Comparison of ENCODE assay signal across 18 cellular contexts in the genomic region with DNA sequence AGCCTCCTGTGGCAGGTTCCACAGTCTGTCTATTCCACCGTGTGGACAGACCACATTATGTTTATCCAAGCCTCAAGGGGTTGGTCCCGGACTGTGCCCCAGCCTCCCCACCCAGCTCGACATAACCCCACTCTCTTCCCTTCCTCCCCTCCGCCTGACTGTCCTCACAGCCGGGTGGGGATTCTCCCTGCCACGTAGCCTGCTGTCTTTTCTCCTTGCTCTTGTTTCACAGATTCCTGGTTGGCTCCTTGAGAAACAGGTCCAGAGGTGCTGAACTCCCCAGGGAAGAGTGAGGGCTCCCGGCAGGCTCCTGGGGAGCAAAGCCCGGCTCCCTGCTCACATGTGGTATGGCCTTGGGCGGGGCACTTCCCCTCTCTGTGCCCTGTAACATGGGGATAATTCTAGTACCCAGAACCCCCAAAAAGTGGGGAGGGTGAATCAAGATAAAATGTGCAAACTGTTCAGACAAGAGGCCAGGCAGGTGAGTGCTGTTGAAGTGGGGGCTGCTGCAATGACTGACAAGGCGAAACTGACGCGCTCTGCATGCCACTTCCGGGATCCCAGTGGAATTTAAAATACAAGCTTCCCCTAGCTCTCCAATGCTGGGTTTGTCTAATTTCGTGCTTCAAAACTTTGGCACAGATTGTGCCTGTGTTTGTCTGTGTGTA.
DNase-seq lines count a peak whose midpoint lies in the region; ATAC-seq lines count a peak whose summit lies in the region.
"Had no signal": no experiment of that assay in that cellular context is flagged by ENCODE, and none has a peak within 500 bp of the region (broad histone marks: within the 10 kb centered on the region; RNA-seq: fewer than 3 reads in every experiment).

No MANE protein-coding gene starts in this region.

- H3K4me1 Mint-ChIP-seq in activated CD4-positive, alpha-beta T cell treated with anti-CD3 and anti-CD28 coated beads, Interleukin-2, amount 10 ng/mL, durations not matched to agents 24 days and 14 days = peaks cover 23% of the 10 kb centered on the region
- peaks cover 26% of the 10 kb centered on the region for H3K4me1 Mint-ChIP-seq in activated T-helper 1 cell treated with anti-CD3 and anti-CD28 coated beads, Interleukin-12 subunit alpha, Interleukin-12 subunit beta, Interleukin-2, Interleukin-4 antibody, amounts not matched to agents 30 ng/mL and 10 ng/mL and 1 ng/mL, durations not matched to agents 14 hours and 24 hours and 36 hours (ENCODE audit: low read depth)
- peaks cover 15 to 36% (median 28%) of the 10 kb centered on the region in 4 donors for H3K4me1 Mint-ChIP-seq in naive thymus-derived CD8-positive, alpha-beta T cell

- peak overlapping the region; percentile 58 for H3K27ac Mint-ChIP-seq in activated CD4-positive, alpha-beta T cell treated with anti-CD3 and anti-CD28 coated beads, Interleukin-2, amount 10 ng/mL, durations not matched to agents 24 days and 14 days
- H3K27ac Mint-ChIP-seq in activated T-helper 1 cell treated with anti-CD3 and anti-CD28 coated beads, Interleukin-12 subunit alpha, Interleukin-12 subunit beta, Interleukin-2, Interleukin-4 antibody, amounts not matched to agents 30 ng/mL and 10 ng/mL and 1 ng/mL, durations not matched to agents 14 hours and 24 hours and 36 hours = no peak overlapping the region
- peak overlapping the region in 7 of 10 donors; percentile 19 to 76 (median 46) for H3K27ac Mint-ChIP-seq in naive thymus-derived CD8-positive, alpha-beta T cell

- no peaks in the 10 kb centered on the region for H3K36me3 Mint-ChIP-seq in activated CD4-positive, alpha-beta T cell treated with anti-CD3 and anti-CD28 coated beads, Interleukin-2, amount 10 ng/mL, durations not matched to agents 24 days and 14 days (ENCODE audit: low read depth)
- no peaks in the 10 kb centered on the region for H3K36me3 Mint-ChIP-seq in activated T-helper 1 cell treated with anti-CD3 and anti-CD28 coated beads, Interleukin-12 subunit alpha, Interleukin-12 subunit beta, Interleukin-2, Interleukin-4 antibody, amounts not matched to agents 30 ng/mL and 10 ng/mL and 1 ng/mL, durations not matched to agents 14 hours and 24 hours and 36 hours (ENCODE audit: low read depth)
- no peaks in the 10 kb centered on the region for H3K36me3 Mint-ChIP-seq in naive thymus-derived CD8-positive, alpha-beta T cell
- H3K36me3 Mint-ChIP-seq: brain had no signal

- POLR2A ChIA-PET in naive thymus-derived CD8-positive, alpha-beta T cell (lab: Charles Lee) = no interaction called here

- H3K27me3 Mint-ChIP-seq in activated CD4-positive, alpha-beta T cell treated with anti-CD3 and anti-CD28 coated beads, Interleukin-2, amount 10 ng/mL, durations not matched to agents 24 days and 14 days = peaks cover 16% of the 10 kb centered on the region
- H3K27me3 Mint-ChIP-seq in activated T-helper 1 cell treated with anti-CD3 and anti-CD28 coated beads, Interleukin-12 subunit alpha, Interleukin-12 subunit beta, Interleukin-2, Interleukin-4 antibody, amounts not matched to agents 30 ng/mL and 10 ng/mL and 1 ng/mL, durations not matched to agents 14 hours and 24 hours and 36 hours (ENCODE audit: insufficient read depth) = peaks cover 7% of the 10 kb centered on the region
- peaks cover 0 to 16% (median 11%) of the 10 kb centered on the region in 5 donors for H3K27me3 Mint-ChIP-seq in naive thymus-derived CD8-positive, alpha-beta T cell

- H3K9me3 Mint-ChIP-seq in activated CD4-positive, alpha-beta T cell treated with anti-CD3 and anti-CD28 coated beads, Interleukin-2, amount 10 ng/mL, durations not matched to agents 24 days and 14 days = no peaks in the 10 kb centered on the region
- no peaks in the 10 kb centered on the region for H3K9me3 Mint-ChIP-seq in activated T-helper 1 cell treated with anti-CD3 and anti-CD28 coated beads, Interleukin-12 subunit alpha, Interleukin-12 subunit beta, Interleukin-2, Interleukin-4 antibody, amounts not matched to agents 30 ng/mL and 10 ng/mL and 1 ng/mL, durations not matched to agents 14 hours and 24 hours and 36 hours
- H3K9me3 Mint-ChIP-seq in naive thymus-derived CD8-positive, alpha-beta T cell = no peaks in the 10 kb centered on the region

- peak overlapping the region; percentile 39 for H3K4me3 Mint-ChIP-seq in activated CD4-positive, alpha-beta T cell treated with anti-CD3 and anti-CD28 coated beads, Interleukin-2, amount 10 ng/mL, durations not matched to agents 24 days and 14 days
- H3K4me3 Mint-ChIP-seq in activated T-helper 1 cell treated with anti-CD3 and anti-CD28 coated beads, Interleukin-12 subunit alpha, Interleukin-12 subunit beta, Interleukin-2, Interleukin-4 antibody, amounts not matched to agents 30 ng/mL and 10 ng/mL and 1 ng/mL, durations not matched to agents 14 hours and 24 hours and 36 hours = peak overlapping the region; percentile 15
- peak overlapping the region; percentile 21 to 75 (median 50) for H3K4me3 Mint-ChIP-seq in naive thymus-derived CD8-positive, alpha-beta T cell

- intact Hi-C loops in activated CD4-positive, alpha-beta T cell treated with anti-CD3 and anti-CD28 coated beads, Interleukin-2, amount 10 ng/mL, durations not matched to agents 24 days and 14 days (cut with micrococcal nuclease) = no loop called here
- intact Hi-C loops in activated T-helper 1 cell treated with anti-CD3 and anti-CD28 coated beads, Interleukin-12 subunit alpha, Interleukin-12 subunit beta, Interleukin-2, Interleukin-4 antibody, amounts not matched to agents 30 ng/mL and 10 ng/mL and 1 ng/mL, durations not matched to agents 14 hours and 24 hours and 36 hours (cut with micrococcal nuclease) = no loop called here

- ATAC-seq in HG03354 (IDR thresholded peaks at IDR 0.05; ENCODE audit: poor library complexity, severe bottlenecking, unreplicated experiment) = peak; percentile 41
- peak in 1 of 2 donors; percentile 62 for ATAC-seq in naive thymus-derived CD8-positive, alpha-beta T cell
- ATAC-seq in HG03565 (IDR thresholded peaks at IDR 0.05; ENCODE audit: unreplicated experiment) = no peak
- ATAC-seq: gastrocnemius medialis, Right ventricle myocardium inferior had no signal

- peak; percentile 64 for DNase-seq in activated CD4-positive, alpha-beta T cell treated with anti-CD3 and anti-CD28 coated beads, Interleukin-2, amount 10 ng/mL, durations not matched to agents 24 days and 14 days
- DNase-seq in activated CD4-positive, alpha-beta T cell treated with anti-CD3 and anti-CD28 coated beads, Interleukin-2, amount 50 U/mL, for 1 hour = no peak
- DNase-seq in activated T-helper 1 cell treated with anti-CD3 and anti-CD28 coated beads, Interleukin-12 subunit alpha, Interleukin-12 subunit beta, Interleukin-2, Interleukin-4 antibody, amounts not matched to agents 30 ng/mL and 10 ng/mL and 1 ng/mL, durations not matched to agents 14 hours and 24 hours and 36 hours (ENCODE audit: low spot score) = no peak
- DNase-seq in naive thymus-derived CD8-positive, alpha-beta T cell = peak in 2 of 10 donors; percentile 20 to 32
- no peak for DNase-seq in effector CD8-positive, alpha-beta T cell (lab: John Stamatoyannopoulos, UW)
- DNase-seq in mucosa of gallbladder (ENCODE audit: low spot score) = no peak
- DNase-seq: DMS79 treated with DMSO at 0.1 percent for 48 hours; gastrocnemius medialis; islet precursor cell; KBM-7; NCI-H1436 treated with DMSO at 0.1 percent for 48 hours; NCI-H526 treated with DMSO at 0.1 percent for 48 hours; stimulated activated CD4-positive, alpha-beta T cell treated with anti-CD3 and anti-CD28 coated beads, Interleukin-1b, Interleukin-23, amount 100 ng/mL, for 48 hours; uterus had no signal
